Comparison of ENCODE assay signal across 28 cellular contexts in the genomic region with DNA sequence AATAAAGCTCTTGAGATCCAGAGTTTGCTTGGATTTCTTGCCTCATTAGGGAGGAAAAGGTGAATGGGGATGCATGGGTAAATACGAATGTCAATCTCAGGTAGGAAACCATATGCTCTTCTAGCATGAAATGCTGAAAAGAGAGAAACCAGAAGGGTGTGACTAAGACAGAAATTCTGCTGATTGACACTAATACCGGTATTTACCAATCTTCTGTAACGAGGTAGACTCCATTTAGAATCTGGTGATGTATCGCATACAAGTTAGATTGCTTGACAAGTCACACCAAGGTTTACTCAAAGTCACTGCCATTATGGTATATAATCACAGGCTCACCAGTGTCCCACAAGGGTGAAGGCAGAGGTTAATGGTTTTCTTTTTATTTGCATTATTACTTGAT.
"Had no signal": no experiment of that assay in that cellular context is flagged by ENCODE, and none has a peak within 500 bp of the region (broad histone marks: within the 10 kb centered on the region; RNA-seq: fewer than 3 reads in every experiment).

No MANE protein-coding gene starts in this region.

- H3K4me3 Mint-ChIP-seq: immature natural killer cell; naive thymus-derived CD8-positive, alpha-beta T cell; nephron progenitor cell; stimulated activated naive B cell treated with anti-CD40 and anti-IgM and Interleukin-4, amounts not matched to agents 10 μg/mL and 1 μg/mL and 100 μg/mL, for 72 hours had no signal

- H3K36me3 Mint-ChIP-seq: immature natural killer cell; naive thymus-derived CD8-positive, alpha-beta T cell; stimulated activated naive B cell treated with anti-CD40 and anti-IgM and Interleukin-4, amounts not matched to agents 10 μg/mL and 1 μg/mL and 100 μg/mL, for 72 hours had no signal

- H3K27me3 Mint-ChIP-seq: stimulated activated naive B cell treated with anti-CD40 and anti-IgM and Interleukin-4, amounts not matched to agents 10 μg/mL and 1 μg/mL and 100 μg/mL, for 72 hours had no signal

- H3K27ac ChIP-seq: left lung, lower lobe of right lung, pancreas, prostate gland, skin epidermis, stomach, testis, thyroid gland, upper lobe of right lung had no signal

- ATAC-seq: left colon; left lung; lower lobe of right lung; naive thymus-derived CD8-positive, alpha-beta T cell; pancreas; right cardiac atrium; sciatic nerve; stimulated activated naive B cell treated with anti-CD40 and anti-IgM and Interleukin-4, amounts not matched to agents 10 μg/mL and 1 μg/mL and 100 μg/mL, for 72 hours; stimulated activated naive CD8-positive, alpha-beta T cell treated with anti-CD3 and anti-CD28 coated beads, Interleukin-15, Interleukin-2, amounts not matched to agents 100 U/mL and 50 U/mL, for 24 hours; upper lobe of right lung had no signal

- H3K36me3 ChIP-seq: left lung, lower lobe of right lung, pancreas, prostate gland, stomach, thyroid gland, upper lobe of right lung had no signal

- H3K9me3 Mint-ChIP-seq: nephron progenitor cell; stimulated activated naive B cell treated with anti-CD40 and anti-IgM and Interleukin-4, amounts not matched to agents 10 μg/mL and 1 μg/mL and 100 μg/mL, for 72 hours had no signal

- H3K4me3 ChIP-seq: left lung, lower lobe of right lung, pancreas, prostate gland, skin epidermis, stomach, testis, thyroid gland, upper lobe of right lung had no signal

- H3K27ac Mint-ChIP-seq: immature natural killer cell; naive thymus-derived CD8-positive, alpha-beta T cell; nephron progenitor cell; stimulated activated naive B cell treated with anti-CD40 and anti-IgM and Interleukin-4, amounts not matched to agents 10 μg/mL and 1 μg/mL and 100 μg/mL, for 72 hours had no signal

- DNase-seq: hypothalamus; immature natural killer cell; kidney; left colon; left lung; lower lobe of right lung; mammary epithelial cell; mesenchymal stem cell; naive thymus-derived CD8-positive, alpha-beta T cell; nephron progenitor cell; pancreas; posterior cingulate gyrus; retina; right cardiac atrium; stimulated activated CD4-positive, alpha-beta T cell treated with anti-CD3 and anti-CD28 coated beads, Interleukin-12 subunit alpha, Interleukin-12 subunit beta, amount 100 ng/mL, for 4 hours; stimulated activated CD4-positive, alpha-beta T cell treated with anti-CD3 and anti-CD28 coated beads, Interleukin-15, amount 100 ng/mL, for 24 hours; stimulated activated CD4-positive, alpha-beta T cell treated with anti-CD3 and anti-CD28 coated beads, Interleukin-2, amount 100 ng/mL, for 24 hours; stimulated activated CD4-positive, alpha-beta T cell treated with anti-CD3 and anti-CD28 coated beads, Interleukin-4, amount 100 ng/mL, for 1 hour; stimulated activated naive B cell treated with anti-CD40 and anti-IgM and Interleukin-4, amounts not matched to agents 10 μg/mL and 1 μg/mL and 100 μg/mL, for 72 hours; stimulated activated naive CD8-positive, alpha-beta T cell treated with anti-CD3 and anti-CD28 coated beads, Interleukin-15, Interleukin-2, amounts not matched to agents 100 U/mL and 50 U/mL, for 24 hours; stomach; testis; thyroid gland; trophoblast cell; upper lobe of right lung had no signal

- H3K9me3 ChIP-seq: left lung, lower lobe of right lung, pancreas, prostate gland, stomach, testis, thyroid gland, upper lobe of right lung had no signal

- H3K27me3 ChIP-seq: left lung, pancreas, stomach, testis, thyroid gland, upper lobe of right lung had no signal

- H3K4me1 ChIP-seq: left lung, lower lobe of right lung, pancreas, prostate gland, stomach, testis, upper lobe of right lung had no signal

- H3K4me1 Mint-ChIP-seq: immature natural killer cell; naive thymus-derived CD8-positive, alpha-beta T cell; nephron progenitor cell; stimulated activated naive B cell treated with anti-CD40 and anti-IgM and Interleukin-4, amounts not matched to agents 10 μg/mL and 1 μg/mL and 100 μg/mL, for 72 hours had no signal
